Comparison of ENCODE assay signal across 8 cellular contexts in the genomic region with DNA sequence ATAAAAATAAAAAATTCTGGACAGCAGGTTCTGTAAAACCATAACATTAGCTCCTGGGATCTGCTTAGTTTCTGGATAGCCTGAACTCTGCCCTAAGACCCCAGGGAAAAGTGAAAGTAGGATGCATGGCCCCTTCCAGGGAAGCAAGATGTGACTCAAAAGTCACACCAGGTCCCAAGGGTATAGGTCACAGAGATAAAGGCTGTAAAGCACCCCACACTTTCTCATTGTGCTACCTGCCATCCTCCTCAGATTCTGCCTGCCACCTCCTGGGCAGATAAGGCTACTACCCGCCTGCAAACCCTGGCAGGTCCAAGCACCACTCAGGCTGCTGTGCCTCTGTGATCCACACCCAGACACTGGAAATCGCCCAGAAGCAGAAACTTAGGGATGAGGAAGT.
DNase-seq lines count a peak whose midpoint lies in the region; ATAC-seq and TF ChIP-seq lines count a peak whose summit lies in the region.

No MANE protein-coding gene starts in this region.

- DNase-seq in NCI-H146 (lab: John Stamatoyannopoulos, UW) (peak; percentile 6), NCI-H146 treated with DMSO at 0.1 percent for 48 hours (lab: John Stamatoyannopoulos, UW; ENCODE audit: unreplicated experiment) (no peak), NCI-H69 (lab: John Stamatoyannopoulos, UW) (peak; percentile 50), germinal center (ENCODE audit: low spot score) (peak; percentile 77), retinal pigment epithelial cell (ENCODE audit: low read depth) (no peak), NCI-H2029 treated with DMSO at 0.1 percent for 48 hours (lab: John Stamatoyannopoulos, UW) (no peak)
- DNase-seq in activated T-cell treated with anti-CD3 and anti-CD28 coated beads, Interleukin-2, amount 50 U/mL, for 1 hour: peak; percentile 68

- peak; percentile 69 for TF ChIP-seq CTCF in retinal pigment epithelial cell (conservative IDR thresholded peaks at IDR 0.05; ENCODE audit: low read depth, low read length)

- ATAC-seq in HG02610 (IDR thresholded peaks at IDR 0.05; ENCODE audit: unreplicated experiment): peak; percentile 79

- no peak overlapping the region for H3K4me3 ChIP-seq in retinal pigment epithelial cell (ENCODE audit: low read length)

Comparison
In these comparisons a context has a peak if more than half of its experiments do, and no peak if none do; other contexts are left out.
1. DNase-seq: peak in NCI-H146 (single experiment), NCI-H69 (single experiment), activated T-cell treated with anti-CD3 and anti-CD28 coated beads, Interleukin-2, amount 50 U/mL, for 1 hour (single experiment) and germinal center (single experiment); none in NCI-H146 treated with DMSO at 0.1 percent for 48 hours (single experiment), retinal pigment epithelial cell (single experiment) and NCI-H2029 treated with DMSO at 0.1 percent for 48 hours (single experiment).